In the genomic region with DNA sequence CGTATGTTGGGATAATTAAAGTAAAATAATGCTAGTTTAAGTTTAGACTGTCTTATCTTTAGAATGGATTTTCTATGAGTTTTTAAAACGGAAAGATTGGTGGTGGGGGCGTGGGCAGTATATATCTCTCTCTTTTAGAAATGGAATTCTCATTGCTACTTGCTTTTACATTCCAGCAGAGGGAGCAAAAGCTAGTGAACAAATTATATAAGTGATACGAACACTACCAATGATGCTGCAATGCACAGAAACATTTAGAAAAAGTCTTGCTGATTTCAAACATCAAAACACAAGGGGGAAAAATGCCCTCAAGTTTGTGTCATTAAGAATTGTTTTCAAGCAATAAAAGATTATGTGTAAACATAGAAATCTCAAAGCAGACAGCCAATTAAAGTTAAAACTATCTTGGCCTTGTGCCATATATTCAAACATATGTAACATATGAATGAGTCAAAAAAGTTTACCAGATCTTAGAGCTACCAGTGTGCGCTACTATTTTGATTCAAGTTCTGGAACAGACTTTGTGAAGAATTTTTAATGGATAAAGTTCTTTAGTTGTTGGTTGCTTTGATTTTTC, we compare ENCODE assay signal across 8 cellular contexts.
DNase-seq lines count a peak whose midpoint lies in the region; ATAC-seq and TF ChIP-seq lines count a peak whose summit lies in the region.

No MANE protein-coding gene starts in this region.

- intact Hi-C loops in head of caudate nucleus (cut with DNase I), result no loop called here
- intact Hi-C loops in activated T-helper 1 cell treated with anti-CD3 and anti-CD28 coated beads, Interleukin-12 subunit alpha, Interleukin-12 subunit beta, Interleukin-2, Interleukin-4 antibody, amounts not matched to agents 30 ng/mL and 10 ng/mL and 1 ng/mL, durations not matched to agents 14 hours and 24 hours and 36 hours (cut with micrococcal nuclease), result no loop called here

- DNase-seq in MV-4-11 (lab: John Stamatoyannopoulos, UW) (peak; percentile 17), astrocyte of the hippocampus (ENCODE audit: low read depth, low spot score) (peak; percentile 30), mesothelial cell of epicardium (ENCODE audit: low spot score in 2 of 2, unreplicated experiment in 2 of 2) (no peak), head of caudate nucleus (no peak)
- no peak for DNase-seq in stimulated activated CD4-positive, alpha-beta T cell treated with anti-CD3 and anti-CD28 coated beads, Interleukin-1b, Interleukin-23, amount 100 ng/mL, for 48 hours
- DNase-seq in activated T-helper 1 cell treated with anti-CD3 and anti-CD28 coated beads, Interleukin-12 subunit alpha, Interleukin-12 subunit beta, Interleukin-2, Interleukin-4 antibody, amounts not matched to agents 30 ng/mL and 10 ng/mL and 1 ng/mL, durations not matched to agents 14 hours and 24 hours and 36 hours (ENCODE audit: low spot score), result no peak

- H3K36me3 Mint-ChIP-seq in mesothelial cell of epicardium, result no peaks in the 10 kb centered on the region
- no peaks in the 10 kb centered on the region for H3K36me3 Mint-ChIP-seq in activated T-helper 1 cell treated with anti-CD3 and anti-CD28 coated beads, Interleukin-12 subunit alpha, Interleukin-12 subunit beta, Interleukin-2, Interleukin-4 antibody, amounts not matched to agents 30 ng/mL and 10 ng/mL and 1 ng/mL, durations not matched to agents 14 hours and 24 hours and 36 hours (ENCODE audit: low read depth)

- TF ChIP-seq CTCF in 22Rv1 (IDR thresholded peaks at IDR 0.05) (peak; percentile 57), mesothelial cell of epicardium (IDR thresholded peaks at IDR 0.05; ENCODE audit: unreplicated experiment) (peak; percentile 43)

- ATAC-seq in GM18858 (IDR thresholded peaks at IDR 0.05; ENCODE audit: unreplicated experiment), result peak; percentile 69

- no peak overlapping the region for H3K4me3 Mint-ChIP-seq in mesothelial cell of epicardium
- H3K4me3 Mint-ChIP-seq in activated T-helper 1 cell treated with anti-CD3 and anti-CD28 coated beads, Interleukin-12 subunit alpha, Interleukin-12 subunit beta, Interleukin-2, Interleukin-4 antibody, amounts not matched to agents 30 ng/mL and 10 ng/mL and 1 ng/mL, durations not matched to agents 14 hours and 24 hours and 36 hours, result no peak overlapping the region

- no peaks in the 10 kb centered on the region for H3K4me1 Mint-ChIP-seq in mesothelial cell of epicardium
- no peaks in the 10 kb centered on the region for H3K4me1 Mint-ChIP-seq in activated T-helper 1 cell treated with anti-CD3 and anti-CD28 coated beads, Interleukin-12 subunit alpha, Interleukin-12 subunit beta, Interleukin-2, Interleukin-4 antibody, amounts not matched to agents 30 ng/mL and 10 ng/mL and 1 ng/mL, durations not matched to agents 14 hours and 24 hours and 36 hours (ENCODE audit: low read depth)

- H3K27ac ChIP-seq in 22Rv1, result no peak overlapping the region

- H3K9me3 Mint-ChIP-seq in mesothelial cell of epicardium, result no peaks in the 10 kb centered on the region
- H3K9me3 Mint-ChIP-seq in activated T-helper 1 cell treated with anti-CD3 and anti-CD28 coated beads, Interleukin-12 subunit alpha, Interleukin-12 subunit beta, Interleukin-2, Interleukin-4 antibody, amounts not matched to agents 30 ng/mL and 10 ng/mL and 1 ng/mL, durations not matched to agents 14 hours and 24 hours and 36 hours, result no peaks in the 10 kb centered on the region

- no peaks in the 10 kb centered on the region for H3K27me3 Mint-ChIP-seq in mesothelial cell of epicardium (ENCODE audit: low read depth)
- no peaks in the 10 kb centered on the region for H3K27me3 Mint-ChIP-seq in activated T-helper 1 cell treated with anti-CD3 and anti-CD28 coated beads, Interleukin-12 subunit alpha, Interleukin-12 subunit beta, Interleukin-2, Interleukin-4 antibody, amounts not matched to agents 30 ng/mL and 10 ng/mL and 1 ng/mL, durations not matched to agents 14 hours and 24 hours and 36 hours (ENCODE audit: insufficient read depth)

- no peak overlapping the region for H3K27ac Mint-ChIP-seq in mesothelial cell of epicardium
- no peak overlapping the region for H3K27ac Mint-ChIP-seq in activated T-helper 1 cell treated with anti-CD3 and anti-CD28 coated beads, Interleukin-12 subunit alpha, Interleukin-12 subunit beta, Interleukin-2, Interleukin-4 antibody, amounts not matched to agents 30 ng/mL and 10 ng/mL and 1 ng/mL, durations not matched to agents 14 hours and 24 hours and 36 hours

Comparison
In these comparisons a context has a peak if more than half of its experiments do, and no peak if none do; other contexts are left out.
1. DNase-seq: peak in MV-4-11 (single experiment) and astrocyte of the hippocampus (single experiment); none in mesothelial cell of epicardium (0 of 2), stimulated activated CD4-positive, alpha-beta T cell treated with anti-CD3 and anti-CD28 coated beads, Interleukin-1b, Interleukin-23, amount 100 ng/mL, for 48 hours (single experiment), head of caudate nucleus (0 of 42) and activated T-helper 1 cell treated with anti-CD3 and anti-CD28 coated beads, Interleukin-12 subunit alpha, Interleukin-12 subunit beta, Interleukin-2, Interleukin-4 antibody, amounts not matched to agents 30 ng/mL and 10 ng/mL and 1 ng/mL, durations not matched to agents 14 hours and 24 hours and 36 hours (single experiment).